1 cellular context compared by ENCODE assay signal in the genomic region with DNA sequence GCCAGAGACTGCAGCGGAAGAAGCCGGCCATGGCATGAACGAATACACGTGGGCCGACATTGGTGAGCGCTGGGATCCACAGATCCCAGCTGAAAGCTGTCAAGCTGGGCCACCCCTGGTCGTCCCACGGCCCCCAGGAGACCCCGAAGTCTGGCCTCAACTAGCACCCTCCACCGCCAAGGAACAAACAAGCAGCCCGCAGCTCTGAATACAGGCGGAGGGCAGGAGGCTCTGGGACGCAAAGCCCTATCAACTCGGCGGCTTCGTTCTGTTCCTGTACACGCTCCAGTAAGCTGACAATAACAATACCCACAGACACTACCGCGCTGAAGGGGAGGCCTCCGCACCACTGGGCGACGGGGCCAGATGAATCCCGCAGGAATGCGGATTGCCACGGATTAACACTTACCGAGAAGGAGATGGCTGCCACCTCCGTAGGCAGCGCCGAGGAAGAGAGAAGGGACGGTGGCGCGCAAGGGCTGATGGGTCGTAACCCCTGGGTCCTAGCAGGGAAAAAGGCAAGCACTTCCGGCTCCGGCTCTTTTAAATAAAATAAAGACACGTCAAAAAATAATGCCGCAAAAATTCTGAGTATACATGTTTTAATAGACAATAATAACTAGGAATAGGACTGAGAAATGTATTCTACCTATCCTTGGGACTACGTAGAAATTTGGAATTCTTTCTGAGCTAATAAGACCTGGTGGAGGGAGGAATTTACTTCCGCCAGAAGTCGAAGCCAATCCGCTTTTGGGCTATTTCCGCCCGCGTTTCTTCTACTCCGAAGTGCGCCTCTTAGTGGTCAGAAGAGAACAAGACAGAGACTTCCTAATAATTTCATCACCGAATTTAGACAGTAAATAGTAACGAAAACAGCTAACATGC.
TF ChIP-seq lines count a peak whose summit lies in the region.

A gene (minus strand): TSS at position 481 of the 885 bp plus-strand sequence. CDS start 1,328 bp downstream, outside the sequence.

TF ChIP-seq in GM12878, 131 proteins besides CTCF, POLR2A, EP300 and RAD21 (continued from another document and continues in another):
- TF ChIP-seq, protein P1, sequence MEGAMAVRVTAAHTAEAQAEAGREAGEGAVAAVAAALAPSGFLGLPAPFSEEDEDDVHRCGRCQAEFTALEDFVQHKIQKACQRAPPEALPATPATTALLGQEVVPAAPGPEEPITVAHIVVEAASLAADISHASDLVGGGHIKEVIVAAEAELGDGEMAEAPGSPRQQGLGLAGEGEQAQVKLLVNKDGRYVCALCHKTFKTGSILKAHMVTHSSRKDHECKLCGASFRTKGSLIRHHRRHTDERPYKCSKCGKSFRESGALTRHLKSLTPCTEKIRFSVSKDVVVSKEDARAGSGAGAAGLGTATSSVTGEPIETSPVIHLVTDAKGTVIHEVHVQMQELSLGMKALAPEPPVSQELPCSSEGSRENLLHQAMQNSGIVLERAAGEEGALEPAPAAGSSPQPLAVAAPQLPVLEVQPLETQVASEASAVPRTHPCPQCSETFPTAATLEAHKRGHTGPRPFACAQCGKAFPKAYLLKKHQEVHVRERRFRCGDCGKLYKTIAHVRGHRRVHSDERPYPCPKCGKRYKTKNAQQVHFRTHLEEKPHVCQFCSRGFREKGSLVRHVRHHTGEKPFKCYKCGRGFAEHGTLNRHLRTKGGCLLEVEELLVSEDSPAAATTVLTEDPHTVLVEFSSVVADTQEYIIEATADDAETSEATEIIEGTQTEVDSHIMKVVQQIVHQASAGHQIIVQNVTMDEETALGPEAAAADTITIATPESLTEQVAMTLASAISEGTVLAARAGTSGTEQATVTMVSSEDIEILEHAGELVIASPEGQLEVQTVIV (IDR thresholded peaks at IDR 0.05; ENCODE audit: borderline replicate concordance, partially characterized antibody), result peak; percentile 93
- peak; percentile 36; the same call in 1 of the 2 replicates for TF ChIP-seq SMC3 (IDR thresholded peaks at IDR 0.05; ENCODE audit: borderline replicate concordance, low read length)
- TF ChIP-seq, protein P2, sequence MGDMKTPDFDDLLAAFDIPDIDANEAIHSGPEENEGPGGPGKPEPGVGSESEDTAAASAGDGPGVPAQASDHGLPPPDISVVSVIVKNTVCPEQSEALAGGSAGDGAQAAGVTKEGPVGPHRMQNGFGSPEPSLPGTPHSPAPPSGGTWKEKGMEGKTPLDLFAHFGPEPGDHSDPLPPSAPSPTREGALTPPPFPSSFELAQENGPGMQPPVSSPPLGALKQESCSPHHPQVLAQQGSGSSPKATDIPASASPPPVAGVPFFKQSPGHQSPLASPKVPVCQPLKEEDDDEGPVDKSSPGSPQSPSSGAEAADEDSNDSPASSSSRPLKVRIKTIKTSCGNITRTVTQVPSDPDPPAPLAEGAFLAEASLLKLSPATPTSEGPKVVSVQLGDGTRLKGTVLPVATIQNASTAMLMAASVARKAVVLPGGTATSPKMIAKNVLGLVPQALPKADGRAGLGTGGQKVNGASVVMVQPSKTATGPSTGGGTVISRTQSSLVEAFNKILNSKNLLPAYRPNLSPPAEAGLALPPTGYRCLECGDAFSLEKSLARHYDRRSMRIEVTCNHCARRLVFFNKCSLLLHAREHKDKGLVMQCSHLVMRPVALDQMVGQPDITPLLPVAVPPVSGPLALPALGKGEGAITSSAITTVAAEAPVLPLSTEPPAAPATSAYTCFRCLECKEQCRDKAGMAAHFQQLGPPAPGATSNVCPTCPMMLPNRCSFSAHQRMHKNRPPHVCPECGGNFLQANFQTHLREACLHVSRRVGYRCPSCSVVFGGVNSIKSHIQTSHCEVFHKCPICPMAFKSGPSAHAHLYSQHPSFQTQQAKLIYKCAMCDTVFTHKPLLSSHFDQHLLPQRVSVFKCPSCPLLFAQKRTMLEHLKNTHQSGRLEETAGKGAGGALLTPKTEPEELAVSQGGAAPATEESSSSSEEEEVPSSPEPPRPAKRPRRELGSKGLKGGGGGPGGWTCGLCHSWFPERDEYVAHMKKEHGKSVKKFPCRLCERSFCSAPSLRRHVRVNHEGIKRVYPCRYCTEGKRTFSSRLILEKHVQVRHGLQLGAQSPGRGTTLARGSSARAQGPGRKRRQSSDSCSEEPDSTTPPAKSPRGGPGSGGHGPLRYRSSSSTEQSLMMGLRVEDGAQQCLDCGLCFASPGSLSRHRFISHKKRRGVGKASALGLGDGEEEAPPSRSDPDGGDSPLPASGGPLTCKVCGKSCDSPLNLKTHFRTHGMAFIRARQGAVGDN (IDR thresholded peaks at IDR 0.05), result peak; percentile 95
- peak; percentile 91 for TF ChIP-seq MTA2 (IDR thresholded peaks at IDR 0.05; ENCODE audit: low read depth)
- peak; percentile 99 for TF ChIP-seq POLR2AphosphoS5 (IDR thresholded peaks at IDR 0.05; ENCODE audit: low read length)
- TF ChIP-seq SPI1 (IDR thresholded peaks at IDR 0.05; ENCODE audit: borderline replicate concordance, insufficient read depth, low read depth, low read length), result no peak; the same call in 1 of the 2 replicates
- peak; percentile 34 for TF ChIP-seq RELA (IDR thresholded peaks at IDR 0.05; ENCODE audit: borderline replicate concordance, partially characterized antibody)
- peak; percentile 77; the same call in 1 of the 2 replicates for TF ChIP-seq ZNF207 (IDR thresholded peaks at IDR 0.05; ENCODE audit: borderline replicate concordance)
- TF ChIP-seq, protein P3, sequence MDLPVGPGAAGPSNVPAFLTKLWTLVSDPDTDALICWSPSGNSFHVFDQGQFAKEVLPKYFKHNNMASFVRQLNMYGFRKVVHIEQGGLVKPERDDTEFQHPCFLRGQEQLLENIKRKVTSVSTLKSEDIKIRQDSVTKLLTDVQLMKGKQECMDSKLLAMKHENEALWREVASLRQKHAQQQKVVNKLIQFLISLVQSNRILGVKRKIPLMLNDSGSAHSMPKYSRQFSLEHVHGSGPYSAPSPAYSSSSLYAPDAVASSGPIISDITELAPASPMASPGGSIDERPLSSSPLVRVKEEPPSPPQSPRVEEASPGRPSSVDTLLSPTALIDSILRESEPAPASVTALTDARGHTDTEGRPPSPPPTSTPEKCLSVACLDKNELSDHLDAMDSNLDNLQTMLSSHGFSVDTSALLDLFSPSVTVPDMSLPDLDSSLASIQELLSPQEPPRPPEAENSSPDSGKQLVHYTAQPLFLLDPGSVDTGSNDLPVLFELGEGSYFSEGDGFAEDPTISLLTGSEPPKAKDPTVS (IDR thresholded peaks at IDR 0.05; ENCODE audit: low read depth, low read length), result 0 out of 2 replicates have a peak, but pooled peaks have one; percentile 58
- no peak for TF ChIP-seq RFX5 (IDR thresholded peaks at IDR 0.05; ENCODE audit: low read depth, low read length)
- TF ChIP-seq SMAD1 (IDR thresholded peaks at IDR 0.05; ENCODE audit: low read depth, partially characterized antibody), result peak; percentile 93
- peak; percentile 96 for TF ChIP-seq CBFB (IDR thresholded peaks at IDR 0.05; ENCODE audit: low read depth)
- peak; percentile 47; the same call in 1 of the 2 replicates for TF ChIP-seq KAT2A (conservative IDR thresholded peaks at IDR 0.05; ENCODE audit: control insufficient read depth, low read depth, low read length)
- no peak for TF ChIP-seq TBL1XR1 (IDR thresholded peaks at IDR 0.05; ENCODE audit: low read depth, low read length)
- TF ChIP-seq, protein P4, sequence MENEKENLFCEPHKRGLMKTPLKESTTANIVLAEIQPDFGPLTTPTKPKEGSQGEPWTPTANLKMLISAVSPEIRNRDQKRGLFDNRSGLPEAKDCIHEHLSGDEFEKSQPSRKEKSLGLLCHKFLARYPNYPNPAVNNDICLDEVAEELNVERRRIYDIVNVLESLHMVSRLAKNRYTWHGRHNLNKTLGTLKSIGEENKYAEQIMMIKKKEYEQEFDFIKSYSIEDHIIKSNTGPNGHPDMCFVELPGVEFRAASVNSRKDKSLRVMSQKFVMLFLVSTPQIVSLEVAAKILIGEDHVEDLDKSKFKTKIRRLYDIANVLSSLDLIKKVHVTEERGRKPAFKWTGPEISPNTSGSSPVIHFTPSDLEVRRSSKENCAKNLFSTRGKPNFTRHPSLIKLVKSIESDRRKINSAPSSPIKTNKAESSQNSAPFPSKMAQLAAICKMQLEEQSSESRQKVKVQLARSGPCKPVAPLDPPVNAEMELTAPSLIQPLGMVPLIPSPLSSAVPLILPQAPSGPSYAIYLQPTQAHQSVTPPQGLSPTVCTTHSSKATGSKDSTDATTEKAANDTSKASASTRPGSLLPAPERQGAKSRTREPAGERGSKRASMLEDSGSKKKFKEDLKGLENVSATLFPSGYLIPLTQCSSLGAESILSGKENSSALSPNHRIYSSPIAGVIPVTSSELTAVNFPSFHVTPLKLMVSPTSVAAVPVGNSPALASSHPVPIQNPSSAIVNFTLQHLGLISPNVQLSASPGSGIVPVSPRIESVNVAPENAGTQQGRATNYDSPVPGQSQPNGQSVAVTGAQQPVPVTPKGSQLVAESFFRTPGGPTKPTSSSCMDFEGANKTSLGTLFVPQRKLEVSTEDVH (IDR thresholded peaks at IDR 0.05; ENCODE audit: low read depth, partially characterized antibody), result peak; percentile 99
- TF ChIP-seq NR2F1 (conservative IDR thresholded peaks at IDR 0.05), result peak; percentile 98
- TF ChIP-seq RUNX3 (IDR thresholded peaks at IDR 0.05; ENCODE audit: low read length), result peak; percentile 9
- TF ChIP-seq SIX5 (IDR thresholded peaks at IDR 0.05; ENCODE audit: low read depth, low read length, severe bottlenecking), result peak; percentile 66
- TF ChIP-seq PAX5 (IDR thresholded peaks at IDR 0.05; ENCODE audit: borderline replicate concordance, low read depth, low read length), result peak; percentile 36; the same call in 1 of the 2 replicates
- TF ChIP-seq, protein P5, sequence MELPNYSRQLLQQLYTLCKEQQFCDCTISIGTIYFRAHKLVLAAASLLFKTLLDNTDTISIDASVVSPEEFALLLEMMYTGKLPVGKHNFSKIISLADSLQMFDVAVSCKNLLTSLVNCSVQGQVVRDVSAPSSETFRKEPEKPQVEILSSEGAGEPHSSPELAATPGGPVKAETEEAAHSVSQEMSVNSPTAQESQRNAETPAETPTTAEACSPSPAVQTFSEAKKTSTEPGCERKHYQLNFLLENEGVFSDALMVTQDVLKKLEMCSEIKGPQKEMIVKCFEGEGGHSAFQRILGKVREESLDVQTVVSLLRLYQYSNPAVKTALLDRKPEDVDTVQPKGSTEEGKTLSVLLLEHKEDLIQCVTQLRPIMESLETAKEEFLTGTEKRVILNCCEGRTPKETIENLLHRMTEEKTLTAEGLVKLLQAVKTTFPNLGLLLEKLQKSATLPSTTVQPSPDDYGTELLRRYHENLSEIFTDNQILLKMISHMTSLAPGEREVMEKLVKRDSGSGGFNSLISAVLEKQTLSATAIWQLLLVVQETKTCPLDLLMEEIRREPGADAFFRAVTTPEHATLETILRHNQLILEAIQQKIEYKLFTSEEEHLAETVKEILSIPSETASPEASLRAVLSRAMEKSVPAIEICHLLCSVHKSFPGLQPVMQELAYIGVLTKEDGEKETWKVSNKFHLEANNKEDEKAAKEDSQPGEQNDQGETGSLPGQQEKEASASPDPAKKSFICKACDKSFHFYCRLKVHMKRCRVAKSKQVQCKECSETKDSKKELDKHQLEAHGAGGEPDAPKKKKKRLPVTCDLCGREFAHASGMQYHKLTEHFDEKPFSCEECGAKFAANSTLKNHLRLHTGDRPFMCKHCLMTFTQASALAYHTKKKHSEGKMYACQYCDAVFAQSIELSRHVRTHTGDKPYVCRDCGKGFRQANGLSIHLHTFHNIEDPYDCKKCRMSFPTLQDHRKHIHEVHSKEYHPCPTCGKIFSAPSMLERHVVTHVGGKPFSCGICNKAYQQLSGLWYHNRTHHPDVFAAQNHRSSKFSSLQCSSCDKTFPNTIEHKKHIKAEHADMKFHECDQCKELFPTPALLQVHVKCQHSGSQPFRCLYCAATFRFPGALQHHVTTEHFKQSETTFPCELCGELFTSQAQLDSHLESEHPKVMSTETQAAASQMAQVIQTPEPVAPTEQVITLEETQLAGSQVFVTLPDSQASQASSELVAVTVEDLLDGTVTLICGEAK (IDR thresholded peaks at IDR 0.05; ENCODE audit: borderline replicate concordance), result peak; percentile 99
- peak; percentile 84 for TF ChIP-seq FOXK2 (IDR thresholded peaks at IDR 0.05)
- TF ChIP-seq ZSCAN29 (IDR thresholded peaks at IDR 0.05), result no peak
- TF ChIP-seq, protein P6, sequence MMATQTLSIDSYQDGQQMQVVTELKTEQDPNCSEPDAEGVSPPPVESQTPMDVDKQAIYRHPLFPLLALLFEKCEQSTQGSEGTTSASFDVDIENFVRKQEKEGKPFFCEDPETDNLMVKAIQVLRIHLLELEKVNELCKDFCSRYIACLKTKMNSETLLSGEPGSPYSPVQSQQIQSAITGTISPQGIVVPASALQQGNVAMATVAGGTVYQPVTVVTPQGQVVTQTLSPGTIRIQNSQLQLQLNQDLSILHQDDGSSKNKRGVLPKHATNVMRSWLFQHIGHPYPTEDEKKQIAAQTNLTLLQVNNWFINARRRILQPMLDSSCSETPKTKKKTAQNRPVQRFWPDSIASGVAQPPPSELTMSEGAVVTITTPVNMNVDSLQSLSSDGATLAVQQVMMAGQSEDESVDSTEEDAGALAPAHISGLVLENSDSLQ (IDR thresholded peaks at IDR 0.05), result peak; percentile 18; the same call in 1 of the 2 replicates
- TF ChIP-seq EGR1 (IDR thresholded peaks at IDR 0.05; ENCODE audit: borderline replicate concordance in 1 of 2, low read depth in 2 of 2, low read length in 2 of 2), result peak in 1 of 2 experiments; percentile 58; a peak in 1 of 3 replicates
- no peak for TF ChIP-seq ZNF217 (IDR thresholded peaks at IDR 0.05)
- TF ChIP-seq HDAC6 (IDR thresholded peaks at IDR 0.05; ENCODE audit: unreplicated experiment), result peak; percentile 93
- TF ChIP-seq, protein P7, sequence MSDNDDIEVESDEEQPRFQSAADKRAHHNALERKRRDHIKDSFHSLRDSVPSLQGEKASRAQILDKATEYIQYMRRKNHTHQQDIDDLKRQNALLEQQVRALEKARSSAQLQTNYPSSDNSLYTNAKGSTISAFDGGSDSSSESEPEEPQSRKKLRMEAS (IDR thresholded peaks at IDR 0.05; ENCODE audit: low read depth, low read length), result peak; percentile 89
- peak; percentile 88 for TF ChIP-seq ATF7 (IDR thresholded peaks at IDR 0.05; ENCODE audit: low read depth)
- peak; percentile 63; the same call in 1 of the 2 replicates for TF ChIP-seq SIN3A (IDR thresholded peaks at IDR 0.05; ENCODE audit: low read depth, low read length)
- TF ChIP-seq RB1 (IDR thresholded peaks at IDR 0.05; ENCODE audit: borderline replicate concordance), result peak; percentile 87; the same call in 1 of the 2 replicates
- TF ChIP-seq MYC (IDR thresholded peaks at IDR 0.05; ENCODE audit: insufficient read depth, insufficient read length, insufficient replicate concordance, low read length, severe bottlenecking), result peak; percentile 100
- TF ChIP-seq NFIC (IDR thresholded peaks at IDR 0.05; ENCODE audit: low read depth, low read length), result peak; percentile 55; the same call in 1 of the 2 replicates
- TF ChIP-seq ETV6 (conservative IDR thresholded peaks at IDR 0.05 in 1 of 2, IDR thresholded peaks at IDR 0.05 in 1 of 2; ENCODE audit: borderline replicate concordance in 1 of 2, low read depth in 1 of 2), result no peak; a peak in 1 of 4 replicates
- TF ChIP-seq PAX8 (IDR thresholded peaks at IDR 0.05), result peak; percentile 73; the same call in 1 of the 2 replicates
- no peak for TF ChIP-seq IRF4 (IDR thresholded peaks at IDR 0.05; ENCODE audit: low read depth, low read length)
- TF ChIP-seq POU2F2 (IDR thresholded peaks at IDR 0.05; ENCODE audit: borderline replicate concordance, low read depth, low read length), result peak; percentile 94
- TF ChIP-seq SMAD5 (IDR thresholded peaks at IDR 0.05; ENCODE audit: low read depth), result peak; percentile 96
- no peak for TF ChIP-seq BHLHE40 (IDR thresholded peaks at IDR 0.05; ENCODE audit: borderline replicate concordance in 1 of 2, low read depth in 2 of 2, low read length in 1 of 2)
- TF ChIP-seq MXI1 (IDR thresholded peaks at IDR 0.05; ENCODE audit: low read depth, low read length), result peak; percentile 93
- peak; percentile 95 for TF ChIP-seq RAD51 (IDR thresholded peaks at IDR 0.05)
- TF ChIP-seq TAF1 (IDR thresholded peaks at IDR 0.05; ENCODE audit: borderline replicate concordance, low read depth, low read length), result peak; percentile 98
- TF ChIP-seq SMARCA5 (IDR thresholded peaks at IDR 0.05), result peak; percentile 52
- TF ChIP-seq HCFC1 (IDR thresholded peaks at IDR 0.05; ENCODE audit: low read length), result peak; percentile 75
- peak; percentile 83; the same call in 1 of the 2 replicates for TF ChIP-seq LARP7 (IDR thresholded peaks at IDR 0.05)
